Comparison of ENCODE assay signal across 24 cellular contexts in the genomic region with DNA sequence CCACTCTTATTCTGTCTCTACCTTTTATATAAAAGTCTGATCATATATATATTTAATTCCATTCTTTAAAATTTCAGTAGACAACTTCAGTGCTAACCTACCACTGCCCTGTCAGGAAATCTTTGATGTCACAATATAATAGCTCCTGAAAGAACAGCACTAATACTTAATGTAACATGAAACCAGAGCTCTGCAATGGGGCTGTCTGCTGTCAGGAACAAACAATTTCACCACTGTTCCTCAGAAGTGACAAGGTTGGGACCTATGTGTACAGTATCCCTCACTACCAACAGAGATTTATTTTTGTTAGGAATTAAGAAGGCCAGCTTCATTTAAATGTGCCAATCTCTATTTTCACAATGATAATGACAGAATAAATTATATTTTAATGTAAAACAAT.
A peak's percentile ranks its signal among the peaks of the same experiment; 100 is the strongest.
DNase-seq lines count a peak whose midpoint lies in the region; ATAC-seq, FAIRE-seq and TF ChIP-seq lines count a peak whose summit lies in the region.
"Had no signal": no experiment of that assay in that cellular context is flagged by ENCODE, and none has a peak within 500 bp of the region (broad histone marks: within the 10 kb centered on the region; RNA-seq: fewer than 3 reads in every experiment).

No MANE protein-coding gene starts in this region.

- H3K27me3 ChIP-seq in HepG2 (ENCODE audit: control insufficient read depth in 1 of 2, insufficient read depth in 2 of 2, low read length in 2 of 2) (no peaks in the 10 kb centered on the region), right lobe of liver (no peaks in the 10 kb centered on the region), K562 (ENCODE audit: control insufficient read depth in 2 of 2, insufficient read depth in 2 of 2, low read length in 2 of 2) (no peaks in the 10 kb centered on the region), upper lobe of right lung (no peaks in the 10 kb centered on the region), HAP-1 (ENCODE audit: low read depth) (no peaks in the 10 kb centered on the region)
- H3K27me3 ChIP-seq: foreskin keratinocyte, stomach, transverse colon had no signal

- CTCF ChIA-PET in HepG2 (lab: Yijun Ruan, JAX; ENCODE audit: low intra/inter-chr PET ratio, low total read pairs): no interaction called here
- CTCF ChIA-PET in K562 (lab: Yijun Ruan, JAX; ENCODE audit: low intra/inter-chr PET ratio): no interaction called here

- intact Hi-C loops in HepG2 (cut with micrococcal nuclease; ENCODE audit: unreplicated experiment) (no loop called here), right lobe of liver (cut with DNase I) (no loop called here), K562 (cut with micrococcal nuclease) (no loop called here), upper lobe of right lung (cut with DNase I) (no loop called here)

- BruUV-seq in HepG2 (replicated peaks; lab: Mats Ljungman, UMichigan) (no TSS peak), K562 (replicated peaks; lab: Mats Ljungman, UMichigan) (no TSS peak)

- POLR2A ChIA-PET in HepG2 (lab: Yijun Ruan, JAX) (no interaction called here), K562 (lab: Yijun Ruan, JAX) (no interaction called here)

- TF ChIP-seq POLR2A in HepG2 (IDR thresholded peaks at IDR 0.05; ENCODE audit: insufficient read depth in 1 of 2, low read depth in 2 of 2, low read length in 2 of 2) (no peak), right lobe of liver (IDR thresholded peaks at IDR 0.05) (no peak), K562 (conservative IDR thresholded peaks at IDR 0.05) (no peak)

- H3K79me2 ChIP-seq in HepG2 (ENCODE audit: insufficient read depth, low read length) (no peaks in the 10 kb centered on the region), K562 (ENCODE audit: control insufficient read depth, insufficient read depth, low read length) (no peaks in the 10 kb centered on the region)

- TF ChIP-seq CTCF in HepG2 (CRISPR knock-in tag; IDR thresholded peaks at IDR 0.05) (no peak), right lobe of liver (IDR thresholded peaks at IDR 0.05) (no peak), K562 (IDR thresholded peaks at IDR 0.05 in 2 of 3, conservative IDR thresholded peaks at IDR 0.05 in 1 of 3; ENCODE audit: insufficient read depth in 2 of 3, low read depth in 1 of 3, low read length in 3 of 3) (no peak), upper lobe of right lung (IDR thresholded peaks at IDR 0.05) (no peak)

- no peak for FAIRE-seq in HepG2 (lab: Jason Lieb, UNC)
- FAIRE-seq in K562 (lab: Jason Lieb, UNC): no peak
- FAIRE-seq: RCC 7860 had no signal

- no peaks in the 10 kb centered on the region for H3K36me3 ChIP-seq in HepG2 (replicated peaks in 1 of 2; ENCODE audit: control insufficient read depth in 1 of 2, insufficient read depth in 2 of 2, low read length in 2 of 2)
- H3K36me3 ChIP-seq in right lobe of liver: no peaks in the 10 kb centered on the region
- no peaks in the 10 kb centered on the region for H3K36me3 ChIP-seq in K562 (ENCODE audit: control insufficient read depth, insufficient read depth, low read length)
- H3K36me3 ChIP-seq in upper lobe of right lung: no peaks in the 10 kb centered on the region
- no peaks in the 10 kb centered on the region for H3K36me3 ChIP-seq in HAP-1 (replicated peaks)
- H3K36me3 ChIP-seq: neural progenitor cell, stomach, transverse colon had no signal

- in situ Hi-C loops in HepG2 (cut with HindIII; ENCODE audit: extremely low pct_ligation_motif_present, low pct_unique_long_range_greater_than_20kb): no loop called here
- in situ Hi-C loops in K562 (cut with MboI): no loop called here
- in situ Hi-C loops in HAP-1 (cut with MboI; ENCODE audit: low sequenced_read_pairs): no loop called here

- no peak for TF ChIP-seq EP300 in HepG2 (IDR thresholded peaks at IDR 0.05; ENCODE audit: low read depth in 2 of 2, low read length in 2 of 2)
- no peak for TF ChIP-seq EP300 in HepG2 (CRISPR knock-in tag; IDR thresholded peaks at IDR 0.05; ENCODE audit: borderline replicate concordance)
- no peak for TF ChIP-seq EP300 in K562 (IDR thresholded peaks at IDR 0.05; ENCODE audit: low read length)

- DNase-seq in HepG2 (ENCODE audit: low spot score) (peak; percentile 6), right lobe of liver (no peak), NCI-H2029 treated with DMSO at 0.1 percent for 48 hours (lab: John Stamatoyannopoulos, UW) (peak; percentile 22), K562 (ENCODE audit: extremely low read depth in 1 of 4, low spot score in 3 of 4) (no peak), upper lobe of right lung (no peak), HAP-1 (ENCODE audit: low spot score in 2 of 2) (no peak), cerebellar cortex (ENCODE audit: low spot score) (no peak)
- DNase-seq in stimulated activated CD4-positive, alpha-beta T cell treated with anti-CD3 and anti-CD28 coated beads, Interleukin-4, amount 100 ng/mL, for 24 hours: no peak
- DNase-seq: activated CD8-positive, alpha-beta T cell treated with anti-CD3 and anti-CD28 coated beads, Interleukin-2, amount 10 ng/mL, durations not matched to agents 7 days and 5 days; activated naive CD4-positive, alpha-beta T cell; activated T-cell treated with anti-CD3 and anti-CD28 coated beads, Interleukin-2, amount 50 U/mL, for 24 hours; anterior cingulate cortex; CD4-positive, alpha-beta memory T cell; central memory CD4-positive, alpha-beta T cell; foreskin keratinocyte; H9; kidney glomerular epithelial cell; NCI-H1092 treated with DMSO at 0.1 percent for 48 hours; stimulated activated CD4-positive, alpha-beta T cell treated with anti-CD3 and anti-CD28 coated beads, Interleukin-4, amount 100 ng/mL, for 4 hours; stomach; T1000; transverse colon had no signal

- H3K27ac ChIP-seq in HepG2 (ENCODE audit: extremely low read length, insufficient read depth, low read length) (no peak overlapping the region), right lobe of liver (no peak overlapping the region), K562 (ENCODE audit: extremely low read depth, low read depth, low read length) (no peak overlapping the region), upper lobe of right lung (no peak overlapping the region)
- H3K27ac ChIP-seq: foreskin keratinocyte, neural progenitor cell, stomach, transverse colon had no signal

- TF ChIP-seq RAD21 in HepG2 (CRISPR knock-in tag; IDR thresholded peaks at IDR 0.05) (no peak), K562 (CRISPR knock-in tag; conservative IDR thresholded peaks at IDR 0.05 in 1 of 2, IDR thresholded peaks at IDR 0.05 in 1 of 2) (no peak)

- no peaks in the 10 kb centered on the region for H3K9me1 ChIP-seq in K562 (ENCODE audit: control insufficient read depth, insufficient read depth, low read length)

- H3K4me3 ChIP-seq in HepG2 (replicated peaks in 1 of 3; ENCODE audit: insufficient read depth in 1 of 3, low read depth in 2 of 3, low read length in 3 of 3) (no peak overlapping the region), right lobe of liver (no peak overlapping the region), K562 (no peak overlapping the region), upper lobe of right lung (no peak overlapping the region), HAP-1 (no peak overlapping the region)
- H3K4me3 ChIP-seq: neural progenitor cell, stomach, transverse colon had no signal

- peak; percentile 54; the same call in 1 of the 3 replicates for ATAC-seq in HepG2
- no peak for ATAC-seq in right lobe of liver
- no peak for ATAC-seq in K562
- ATAC-seq in upper lobe of right lung: peak; percentile 52
- ATAC-seq: activated CD8-positive, alpha-beta T cell treated with anti-CD3 and anti-CD28 coated beads, Interleukin-2, amount 10 ng/mL, durations not matched to agents 7 days and 5 days; foreskin keratinocyte had no signal

- H4K20me1 ChIP-seq in HepG2 (ENCODE audit: insufficient read depth, low read length) (no peaks in the 10 kb centered on the region), K562 (replicated peaks; ENCODE audit: control insufficient read depth, insufficient read depth, low read length) (no peaks in the 10 kb centered on the region)

- H3K4me2 ChIP-seq in HepG2 (ENCODE audit: low read depth, low read length) (no peak overlapping the region), K562 (ENCODE audit: insufficient read depth, low read length) (no peak overlapping the region)
- H3K4me2 ChIP-seq: neural progenitor cell had no signal

- H3K4me1 ChIP-seq in HepG2 (ENCODE audit: insufficient read depth, low read length): no peaks in the 10 kb centered on the region
- H3K4me1 ChIP-seq in right lobe of liver: no peaks in the 10 kb centered on the region
- no peaks in the 10 kb centered on the region; a peak in 1 of 5 replicates for H3K4me1 ChIP-seq in K562 (replicated peaks in 1 of 2; ENCODE audit: control insufficient read depth in 2 of 2, insufficient read depth in 2 of 2, low read length in 2 of 2)
- no peaks in the 10 kb centered on the region for H3K4me1 ChIP-seq in upper lobe of right lung
- peaks cover 8% of the 10 kb centered on the region for H3K4me1 ChIP-seq in HAP-1
- H3K4me1 ChIP-seq: neural progenitor cell, transverse colon had no signal

- H2AFZ ChIP-seq in HepG2 (ENCODE audit: low read length) (no peak overlapping the region), K562 (ENCODE audit: low read depth, low read length) (0 out of 2 replicates have a peak overlapping the region, but pooled peaks have one; percentile 4)
- H2AFZ ChIP-seq: neural progenitor cell had no signal

- no peak overlapping the region for H3K9ac ChIP-seq in HepG2 (ENCODE audit: insufficient read depth, low read depth, low read length)
- H3K9ac ChIP-seq in K562 (ENCODE audit: insufficient read depth in 1 of 2, low read depth in 2 of 2, low read length in 2 of 2): no peak overlapping the region
- H3K9ac ChIP-seq: neural progenitor cell had no signal

- no peaks in the 10 kb centered on the region for H3K9me3 ChIP-seq in HepG2 (ENCODE audit: low read length)
- no peaks in the 10 kb centered on the region for H3K9me3 ChIP-seq in right lobe of liver
- H3K9me3 ChIP-seq in K562 (replicated peaks; ENCODE audit: control insufficient read depth, insufficient read depth, low read depth, low read length): no peaks in the 10 kb centered on the region
- H3K9me3 ChIP-seq in upper lobe of right lung: no peaks in the 10 kb centered on the region
- peaks cover 2% of the 10 kb centered on the region; the same call in 1 of the 2 replicates for H3K9me3 ChIP-seq in HAP-1
- H3K9me3 ChIP-seq: stomach, transverse colon had no signal

TF ChIP-seq in K562, 482 proteins besides CTCF, POLR2A, EP300 and RAD21 (continues in another document):
- TF ChIP-seq MYC (IDR thresholded peaks at IDR 0.05; ENCODE audit: low read depth, low read length) (no peak), MYC (CRISPR knock-in tag; IDR thresholded peaks at IDR 0.05; ENCODE audit: borderline replicate concordance, low read depth) (no peak), ZNF354B (CRISPR knock-in tag; IDR thresholded peaks at IDR 0.05) (no peak)
- TF ChIP-seq, protein P1, sequence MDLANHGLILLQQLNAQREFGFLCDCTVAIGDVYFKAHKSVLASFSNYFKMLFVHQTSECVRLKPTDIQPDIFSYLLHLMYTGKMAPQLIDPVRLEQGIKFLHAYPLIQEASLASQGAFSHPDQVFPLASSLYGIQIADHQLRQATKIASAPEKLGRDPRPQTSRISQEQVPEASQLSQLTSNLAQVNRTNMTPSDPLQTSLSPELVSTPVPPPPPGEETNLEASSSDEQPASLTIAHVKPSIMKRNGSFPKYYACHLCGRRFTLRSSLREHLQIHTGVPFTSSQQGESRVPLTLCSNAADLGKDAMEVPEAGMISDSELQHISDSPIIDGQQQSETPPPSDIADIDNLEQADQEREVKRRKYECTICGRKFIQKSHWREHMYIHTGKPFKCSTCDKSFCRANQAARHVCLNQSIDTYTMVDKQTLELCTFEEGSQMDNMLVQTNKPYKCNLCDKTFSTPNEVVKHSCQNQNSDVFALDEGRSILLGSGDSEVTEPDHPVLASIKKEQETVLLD (IDR thresholded peaks at IDR 0.05): no peak

Comparison
In these comparisons a context has a peak if more than half of its experiments do, and no peak if none do; other contexts are left out.
1. ATAC-seq: peak in HepG2 (single experiment) and upper lobe of right lung (single experiment); none in right lobe of liver (0 of 4) and K562 (single experiment).
2. DNase-seq: peak in HepG2 (single experiment) and NCI-H2029 treated with DMSO at 0.1 percent for 48 hours (single experiment); none in right lobe of liver (0 of 3), K562 (0 of 4), upper lobe of right lung (single experiment), HAP-1 (0 of 2), cerebellar cortex (single experiment) and stimulated activated CD4-positive, alpha-beta T cell treated with anti-CD3 and anti-CD28 coated beads, Interleukin-4, amount 100 ng/mL, for 24 hours (single experiment).